ENCODE assay signal across 8 cellular contexts in the genomic region with DNA sequence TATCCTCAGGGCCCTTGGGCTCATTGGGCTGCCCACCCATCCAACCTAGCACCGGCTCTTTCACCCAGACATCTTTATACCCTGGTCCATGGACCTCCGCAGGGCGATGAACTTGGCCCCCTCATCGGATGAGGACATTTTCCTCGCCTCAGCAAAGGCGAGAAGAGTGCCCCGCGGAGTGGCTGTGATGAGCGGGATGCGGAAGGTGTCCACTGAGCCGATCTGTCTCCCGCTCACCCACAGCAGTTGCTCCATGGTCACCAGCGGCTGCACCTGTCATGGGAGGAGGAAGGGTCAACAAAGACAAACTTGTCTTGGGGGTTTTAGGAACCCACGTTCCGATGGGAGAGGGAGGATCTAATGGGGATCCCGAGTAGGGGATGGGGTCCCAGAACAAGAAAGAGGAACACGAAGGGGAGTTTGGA. TPM values are rescaled to one million over a fixed set of nuclear protein-coding genes. Genes with fewer than 3 reads are reported as not detected.
DNase-seq lines count a peak whose midpoint lies in the region; ATAC-seq and TF ChIP-seq lines count a peak whose summit lies in the region.

No MANE protein-coding gene starts in this region.

- H3K4me1 ChIP-seq in gastroesophageal sphincter (peaks cover 0 to 33% (median 6%) of the 10 kb centered on the region in 3 donors), sigmoid colon (peaks cover 0 to 25% (median 15%) of the 10 kb centered on the region in 4 donors)

- H3K27ac ChIP-seq in VCaP, result peak overlapping the region; percentile 63; the same call in 1 of the 2 replicates
- H3K27ac ChIP-seq in gastroesophageal sphincter, result peak overlapping the region in 3 of 4 donors; percentile 91 to 96 (median 95)
- H3K27ac ChIP-seq in sigmoid colon, result peak overlapping the region; percentile 83 to 89 (median 87)

- H3K36me3 ChIP-seq in gastroesophageal sphincter (peaks cover 0 to 44% of the 10 kb centered on the region in 2 donors), sigmoid colon (peaks cover 7 to 38% (median 16%) of the 10 kb centered on the region in 4 donors)

- H3K9me3 ChIP-seq in gastroesophageal sphincter (no peaks in the 10 kb centered on the region), sigmoid colon (no peaks in the 10 kb centered on the region)

- no peaks in the 10 kb centered on the region for H3K27me3 ChIP-seq in gastroesophageal sphincter
- no peaks in the 10 kb centered on the region for H3K27me3 ChIP-seq in sigmoid colon

- intact Hi-C loops in sigmoid colon (cut with DNase I), result loop anchor here (1.0 to 2.0 kb wide), 2 partner anchors 28 to 41 kb away; a partner anchor contains a TSS

- TF ChIP-seq CTCF in GM12865 (IDR thresholded peaks at IDR 0.05; ENCODE audit: insufficient read depth, low read depth, low read length, missing control alignments) (no peak), VCaP (conservative IDR thresholded peaks at IDR 0.05) (no peak), gastroesophageal sphincter (IDR thresholded peaks at IDR 0.05) (no peak), sigmoid colon (IDR thresholded peaks at IDR 0.05) (no peak)

- 11 to 24% methylated on average over 4 to 9 of the region's 17 CpGs for WGBS in gastroesophageal sphincter (ENCODE audit: low coverage in 1 of 2), 2 donors
- 52 to 56% methylated on average over 17 of the region's 17 CpGs for WGBS in sigmoid colon, 2 donors

- ATAC-seq in gastroesophageal sphincter, result no peak
- ATAC-seq in GM21526 (IDR thresholded peaks at IDR 0.05; ENCODE audit: low FRiP score, unreplicated experiment), result no peak
- ATAC-seq in GM21723 (IDR thresholded peaks at IDR 0.05; ENCODE audit: unreplicated experiment), result no peak

- DNase-seq in GM12865 (ENCODE audit: low read depth), result no peak
- DNase-seq in sigmoid colon, result no peak
- DNase-seq in NCI-H2227 (lab: John Stamatoyannopoulos, UW; ENCODE audit: unreplicated experiment), result no peak
- DNase-seq in NCI-H128 (lab: John Stamatoyannopoulos, UW; ENCODE audit: unreplicated experiment), result no peak

- TF ChIP-seq POLR2A in gastroesophageal sphincter (IDR thresholded peaks at IDR 0.05) (no peak), sigmoid colon (IDR thresholded peaks at IDR 0.05) (no peak)

- H3K4me3 ChIP-seq in GM12865 (ENCODE audit: low read depth, low read length) (peak overlapping the region; percentile 86), gastroesophageal sphincter (peak overlapping the region; percentile 83), sigmoid colon (peak overlapping the region; percentile 60 to 74 (median 68))

- TF ChIP-seq EP300 in gastroesophageal sphincter (IDR thresholded peaks at IDR 0.05) (no peak), sigmoid colon (IDR thresholded peaks at IDR 0.05) (no peak)

RNA-seq across cellular contexts. Expression of a gene that starts 0.7 kb away (rescaled TPM):
- total RNA-seq in gastroesophageal sphincter, result 10 to 100 TPM; 28.2 to 39.1 (median 30.5) TPM
- 10 to 100 TPM; 31.3 to 43.2 (median 33.6) TPM for total RNA-seq in sigmoid colon
- 10 to 100 TPM; 15.0 to 41.1 (median 31.9) TPM for polyA plus RNA-seq in sigmoid colon

RNA-seq across cellular contexts. Expression of a gene that starts 16.9 kb away (rescaled TPM):
- total RNA-seq in gastroesophageal sphincter (1 to 10 TPM in 2 of 4 donors, not detected in 2; 1.1 to 4.5 TPM), sigmoid colon (1 to 10 TPM in 2 of 4 donors, not detected in 2; 1.4 to 8.0 TPM)
- polyA plus RNA-seq in sigmoid colon, result 100 to 1,000 TPM in 2 of 3 donors, 10 to 100 TPM in 1; 78.1 to 252 (median 106) TPM

RNA-seq across cellular contexts. Expression of a gene that starts 34.4 kb away (rescaled TPM):
- total RNA-seq in gastroesophageal sphincter (100 to 1,000 TPM; 198 to 260 (median 219) TPM), sigmoid colon (100 to 1,000 TPM in 3 of 4 donors, 10 to 100 TPM in 1; 72.6 to 237 (median 113) TPM)
- polyA plus RNA-seq in sigmoid colon, result 100 to 1,000 TPM in 1 of 3 donors, 10 to 100 TPM in 2; 63.1 to 116 (median 64.3) TPM

RNA-seq across cellular contexts. Expression of a gene that starts 35.6 kb away (rescaled TPM):
- total RNA-seq in gastroesophageal sphincter (10 to 100 TPM; 29.5 to 43.4 (median 35.5) TPM), sigmoid colon (10 to 100 TPM; 31.3 to 34.3 (median 33.8) TPM)
- polyA plus RNA-seq in sigmoid colon, result 10 to 100 TPM; 11.8 to 45.0 (median 17.4) TPM

RNA-seq across cellular contexts. Expression of a gene that starts 40.0 kb away (rescaled TPM):
- total RNA-seq in gastroesophageal sphincter (1 to 10 TPM in 2 of 4 donors, under 1 TPM in 2; 0.40 to 2.0 (median 0.86) TPM), sigmoid colon (1 to 10 TPM in 3 of 4 donors, under 1 TPM in 1; 0.83 to 2.1 (median 1.1) TPM)
- polyA plus RNA-seq in sigmoid colon, result 1 to 10 TPM in 2 of 3 donors, under 1 TPM in 1; 0.92 to 4.3 (median 1.2) TPM
